In genomic region chr10:126903646-126904360, GRCh38 we compare ENCODE assay signal across 23 cellular contexts. TPM values are rescaled to one million over a fixed set of nuclear protein-coding genes. Genes with fewer than 3 reads are reported as not detected.
A peak's percentile ranks its signal among the peaks of the same experiment; 100 is the strongest.
DNase-seq lines count a peak whose midpoint lies in the region; TF ChIP-seq lines count a peak whose summit lies in the region.
"Had no signal": no experiment of that assay in that cellular context is flagged by ENCODE, and none has a peak within 500 bp of the region (broad histone marks: within the 10 kb centered on the region; RNA-seq: fewer than 3 reads in every experiment).

No MANE protein-coding gene starts in this region.

- in situ Hi-C loops in KBM-7 (cut with MboI; ENCODE audit: low pct_unique_long_range_greater_than_20kb, low sequenced_read_pairs): no loop called here

- no peaks in the 10 kb centered on the region for H3K4me1 ChIP-seq in H9 (ENCODE audit: insufficient read depth, low read length)

- H2BK20ac ChIP-seq in H9 (ENCODE audit: low read depth, low read length, poor library complexity, severe bottlenecking): no peak overlapping the region

- no peak overlapping the region for H3K9ac ChIP-seq in H9 (ENCODE audit: extremely low read depth, insufficient read length, low read length)

- H4K5ac ChIP-seq in H9 (ENCODE audit: insufficient read length, low read depth, low read length): no peak overlapping the region

- H3K4me1 Mint-ChIP-seq in H9 (peaks cover 21 to 22% of the 10 kb centered on the region in 2 experiments), endothelial cell (ENCODE audit: unreplicated experiment) (peaks cover 34% of the 10 kb centered on the region), progenitor cell of endocrine pancreas (ENCODE audit: low read depth) (peaks cover 19% of the 10 kb centered on the region)
- H3K4me1 Mint-ChIP-seq: activated naive CD8-positive, alpha-beta T cell treated with anti-CD3 and anti-CD28 coated beads for 36 hours had no signal

- H3K27ac ChIP-seq in H9 (ENCODE audit: insufficient read length, low read depth, low read length): no peak overlapping the region
- H3K27ac ChIP-seq: gastrocnemius medialis, SJSA1 had no signal

- H3K79me1 ChIP-seq in H9 (ENCODE audit: insufficient read depth, low read depth, low read length, poor library complexity, severe bottlenecking): no peaks in the 10 kb centered on the region

- H3K4ac ChIP-seq in H9 (ENCODE audit: low read depth, low read length): no peak overlapping the region

- no peak overlapping the region for H3K56ac ChIP-seq in H9 (ENCODE audit: insufficient read length, low read depth, low read length)

- H4K8ac ChIP-seq in H9 (replicated peaks; ENCODE audit: insufficient read length, low read depth, low read length): no peak overlapping the region

- H3K27me3 Mint-ChIP-seq in H9 (ENCODE audit: low read depth) (peaks cover 6% of the 10 kb centered on the region), endothelial cell (ENCODE audit: unreplicated experiment) (peaks cover 15% of the 10 kb centered on the region), progenitor cell of endocrine pancreas (peaks cover 41% of the 10 kb centered on the region)

- TF ChIP-seq CTCF in H9 (conservative IDR thresholded peaks at IDR 0.05): no peak
- TF ChIP-seq CTCF in endothelial cell (IDR thresholded peaks at IDR 0.05; ENCODE audit: unreplicated experiment): no peak
- no peak for TF ChIP-seq CTCF in progenitor cell of endocrine pancreas (IDR thresholded peaks at IDR 0.05; ENCODE audit: unreplicated experiment)

- no peaks in the 10 kb centered on the region for H3K27me3 ChIP-seq in H9 (ENCODE audit: insufficient read depth, low read length)
- H3K27me3 ChIP-seq: esophagus muscularis mucosa, pancreas, sigmoid colon, SJSA1 had no signal

- no peak overlapping the region for H2BK12ac ChIP-seq in H9 (ENCODE audit: insufficient read length, low read depth, low read length)

- H3K9me3 Mint-ChIP-seq in H9: peaks cover 16 to 20% of the 10 kb centered on the region in 2 experiments
- no peaks in the 10 kb centered on the region for H3K9me3 Mint-ChIP-seq in endothelial cell (ENCODE audit: unreplicated experiment)
- no peaks in the 10 kb centered on the region for H3K9me3 Mint-ChIP-seq in progenitor cell of endocrine pancreas (ENCODE audit: low read depth)

- H3K27ac Mint-ChIP-seq in H9: no peak overlapping the region; a peak in 1 of 7 replicates
- H3K27ac Mint-ChIP-seq in endothelial cell (ENCODE audit: unreplicated experiment): peak overlapping the region; percentile 81
- H3K27ac Mint-ChIP-seq in progenitor cell of endocrine pancreas: no peak overlapping the region
- H3K27ac Mint-ChIP-seq: activated naive CD8-positive, alpha-beta T cell treated with anti-CD3 and anti-CD28 coated beads for 36 hours; CD4-positive, alpha-beta T cell; naive B cell had no signal

- peak overlapping the region; percentile 48 for H3K4me2 ChIP-seq in H9 (ENCODE audit: insufficient read depth, insufficient read length, low read length)

- H3K23me2 ChIP-seq in H9 (ENCODE audit: insufficient read length, low read depth, low read length, poor library complexity, severe bottlenecking): peaks cover 5% of the 10 kb centered on the region

- no peak overlapping the region for H2BK5ac ChIP-seq in H9 (ENCODE audit: insufficient read length, low read length)

- H3K9me3 ChIP-seq in H9 (ENCODE audit: control insufficient read depth, low read depth, low read length): no peaks in the 10 kb centered on the region
- H3K9me3 ChIP-seq: gastrocnemius medialis, pancreas, sigmoid colon had no signal

- no peak overlapping the region for H3K14ac ChIP-seq in H9 (ENCODE audit: insufficient read depth, low read length)

- no peak overlapping the region for H2BK120ac ChIP-seq in H9 (ENCODE audit: low read depth, low read length, poor library complexity, severe bottlenecking)

- H3K79me2 ChIP-seq in H9 (ENCODE audit: insufficient read depth, low read length): peaks cover 13% of the 10 kb centered on the region; the same call in 1 of the 2 replicates

- no peak overlapping the region for H2BK15ac ChIP-seq in H9 (ENCODE audit: low read depth, low read length)

- no peak overlapping the region for H3T11ph ChIP-seq in H9 (ENCODE audit: low read length)

- H3K36me3 Mint-ChIP-seq in H9 (ENCODE audit: insufficient read depth in 1 of 3, low read depth in 3 of 3) (peaks cover 38 to 52% (median 50%) of the 10 kb centered on the region in 3 experiments), endothelial cell (ENCODE audit: low read depth, unreplicated experiment) (peaks cover 41% of the 10 kb centered on the region), progenitor cell of endocrine pancreas (ENCODE audit: insufficient read depth) (peaks cover 19% of the 10 kb centered on the region)

- WGBS in H9 (ENCODE audit: extremely low coverage, insufficient read length, low lambda C conversion rate): no CpG with 5 or more reads among the region's 12 CpGs

- no peak overlapping the region for H2AFZ ChIP-seq in H9 (ENCODE audit: low read length)

- no peak overlapping the region for H2AK5ac ChIP-seq in H9 (ENCODE audit: insufficient read length, low read length)

- DNase-seq in H9 (no peak), KBM-7 (peak; percentile 45), endothelial cell (ENCODE audit: low spot score) (no peak), progenitor cell of endocrine pancreas (ENCODE audit: low spot score, unreplicated experiment) (no peak), mesenteric fat pad (ENCODE audit: low spot score) (no peak), SIG-M5 treated with dmso at 0.1 percent for 504 hours (lab: John Stamatoyannopoulos, UW; ENCODE audit: unreplicated experiment) (no peak), epidermal melanocyte (ENCODE audit: insufficient read length, low spot score) (no peak)
- DNase-seq: activated CD4-positive, alpha-beta T cell treated with anti-CD3 and anti-CD28 coated beads, Interleukin-2, amount 50 U/mL, for 48 hours; activated CD8-positive, alpha-beta memory T cell treated with anti-CD3 and anti-CD28 coated beads, Interleukin-2, amount 50 U/mL, for 48 hours; activated naive CD8-positive, alpha-beta T cell treated with anti-CD3 and anti-CD28 coated beads for 36 hours; CD4-positive, alpha-beta T cell; cerebellar nuclear complex; effector CD8-positive, alpha-beta T cell; gastrocnemius medialis; GDM1; naive B cell; NCI-H1417; NCI-H2081 treated with DMSO at 0.1 percent for 48 hours; sigmoid colon; T-helper 2 cell had no signal

- H3K4me3 Mint-ChIP-seq in H9 (peak overlapping the region; percentile 76 to 90; a peak in 4 of 5 replicates), endothelial cell (ENCODE audit: unreplicated experiment) (no peak overlapping the region), progenitor cell of endocrine pancreas (ENCODE audit: low read depth) (peak overlapping the region; percentile 92)
- H3K4me3 Mint-ChIP-seq: activated naive CD8-positive, alpha-beta T cell treated with anti-CD3 and anti-CD28 coated beads for 36 hours; CD4-positive, alpha-beta T cell; naive B cell had no signal

- no peak overlapping the region for H3K18ac ChIP-seq in H9 (ENCODE audit: insufficient read length, low read depth, low read length)

- no peaks in the 10 kb centered on the region for H4K20me1 ChIP-seq in H9 (ENCODE audit: control insufficient read depth, insufficient read depth, insufficient read length)

- H3K23ac ChIP-seq in H9 (ENCODE audit: insufficient read length, low read depth, low read length): no peak overlapping the region

- H4K91ac ChIP-seq in H9 (ENCODE audit: insufficient read length, low read depth, low read length): no peak overlapping the region

RNA-seq across cellular contexts. Expression of gene DOCK1, which starts 1.4 kb away (rescaled TPM):
- 51.5 and 57.0 TPM in 2 replicates for total RNA-seq in H9 (2021)
- total RNA-seq in endothelial cell (ENCODE audit: unreplicated experiment): 116 TPM
- total RNA-seq in progenitor cell of endocrine pancreas: 77.8 and 81.2 TPM in 2 replicates
- total RNA-seq in mesenteric fat pad: 46.0 TPM
- total RNA-seq: CD4-positive, alpha-beta T cell had no signal
